In genomic region chr20:49136817-49137571, GRCh38 we compare ENCODE assay signal across 1 cellular context.
TF ChIP-seq lines count a peak whose summit lies in the region.

No MANE protein-coding gene starts in this region.

TF ChIP-seq in HepG2, 621 proteins besides CTCF, POLR2A, EP300 and RAD21 (continued from another document and continues in another):
- TF ChIP-seq ZNF280B (CRISPR knock-in tag; IDR thresholded peaks at IDR 0.05; ENCODE audit: borderline replicate concordance) (0 out of 2 replicates have a peak, but pooled peaks have one; percentile 29), HNRNPH1 (optimal IDR thresholded peaks at IDR 0.05; ENCODE audit: low read depth, low read length) (no peak), ZNF782 (CRISPR knock-in tag; IDR thresholded peaks at IDR 0.05; ENCODE audit: borderline replicate concordance) (no peak), CBX5 (CRISPR knock-in tag; IDR thresholded peaks at IDR 0.05; ENCODE audit: borderline replicate concordance) (no peak), ZNF644 (CRISPR knock-in tag; IDR thresholded peaks at IDR 0.05; ENCODE audit: low read depth) (no peak), SP1 (IDR thresholded peaks at IDR 0.05) (no peak), SP1 (CRISPR knock-in tag; IDR thresholded peaks at IDR 0.05) (no peak), ZNF691 (CRISPR knock-in tag; IDR thresholded peaks at IDR 0.05; ENCODE audit: borderline replicate concordance, low read depth) (no peak), RXRA (CRISPR knock-in tag; IDR thresholded peaks at IDR 0.05) (0 out of 2 replicates have a peak, but pooled peaks have one; percentile 25), POGZ (CRISPR knock-in tag; IDR thresholded peaks at IDR 0.05) (peak; percentile 86), ZNF607 (CRISPR knock-in tag; IDR thresholded peaks at IDR 0.05; ENCODE audit: borderline replicate concordance) (peak; percentile 57; the same call in 1 of the 2 replicates), TEAD2 (CRISPR knock-in tag; IDR thresholded peaks at IDR 0.05) (no peak), ARID3A (IDR thresholded peaks at IDR 0.05; ENCODE audit: low read depth, low read length) (no peak), ZNF234 (CRISPR knock-in tag; conservative IDR thresholded peaks at IDR 0.05) (no peak), JARID2 (CRISPR knock-in tag; IDR thresholded peaks at IDR 0.05; ENCODE audit: insufficient replicate concordance) (no peak), NR2F1 (CRISPR knock-in tag; IDR thresholded peaks at IDR 0.05) (peak in 1 of 2 experiments; percentile 48; a peak in 2 of 4 replicates), RARA (CRISPR knock-in tag; IDR thresholded peaks at IDR 0.05) (peak; percentile 58), RFX1 (IDR thresholded peaks at IDR 0.05) (no peak), GABPA (IDR thresholded peaks at IDR 0.05; ENCODE audit: low read depth, low read length) (no peak), GABPA (CRISPR knock-in tag; IDR thresholded peaks at IDR 0.05; ENCODE audit: low read depth) (no peak), POLR2G (IDR thresholded peaks at IDR 0.05; ENCODE audit: low read depth, low read length) (no peak), ERF (CRISPR knock-in tag; IDR thresholded peaks at IDR 0.05) (no peak), ZNF788 (CRISPR knock-in tag; IDR thresholded peaks at IDR 0.05; ENCODE audit: borderline replicate concordance) (no peak), MAZ (IDR thresholded peaks at IDR 0.05; ENCODE audit: borderline replicate concordance, low read depth, low read length) (no peak), MAZ (CRISPR knock-in tag; IDR thresholded peaks at IDR 0.05; ENCODE audit: low read depth) (no peak), ZNF230 (CRISPR knock-in tag; IDR thresholded peaks at IDR 0.05) (no peak), KDM3A (CRISPR knock-in tag; IDR thresholded peaks at IDR 0.05; ENCODE audit: low read depth) (0 out of 2 replicates have a peak, but pooled peaks have one; percentile 22), SMYD3 (CRISPR knock-in tag; IDR thresholded peaks at IDR 0.05) (0 out of 2 replicates have a peak, but pooled peaks have one; percentile 27), IKZF5 (CRISPR knock-in tag; IDR thresholded peaks at IDR 0.05) (0 out of 2 replicates have a peak, but pooled peaks have one; percentile 30), ZSCAN30 (CRISPR knock-in tag; IDR thresholded peaks at IDR 0.05) (no peak), ZBTB40 (IDR thresholded peaks at IDR 0.05) (no peak), ZBTB40 (CRISPR knock-in tag; IDR thresholded peaks at IDR 0.05) (0 out of 2 replicates have a peak, but pooled peaks have one; percentile 32), ZNF724P (CRISPR knock-in tag; IDR thresholded peaks at IDR 0.05; ENCODE audit: borderline replicate concordance) (no peak), ZBTB4 (CRISPR knock-in tag; IDR thresholded peaks at IDR 0.05; ENCODE audit: borderline replicate concordance) (peak; percentile 95; the same call in 1 of the 2 replicates), FOXM1 (CRISPR knock-in tag; IDR thresholded peaks at IDR 0.05) (no peak), ZNF777 (CRISPR knock-in tag; IDR thresholded peaks at IDR 0.05) (no peak), GATAD2A (CRISPR knock-in tag; IDR thresholded peaks at IDR 0.05) (no peak), ZNF24 (IDR thresholded peaks at IDR 0.05) (no peak), HCFC1 (IDR thresholded peaks at IDR 0.05; ENCODE audit: low read depth, low read length) (no peak), ZKSCAN5 (CRISPR knock-in tag; IDR thresholded peaks at IDR 0.05) (no peak), ZSCAN5A (CRISPR knock-in tag; IDR thresholded peaks at IDR 0.05; ENCODE audit: borderline replicate concordance) (no peak), ZNF501 (CRISPR knock-in tag; IDR thresholded peaks at IDR 0.05) (peak; percentile 43), SALL1 (CRISPR knock-in tag; IDR thresholded peaks at IDR 0.05) (peak; percentile 80), NRL (CRISPR knock-in tag; IDR thresholded peaks at IDR 0.05; ENCODE audit: borderline replicate concordance) (no peak), PLSCR1 (CRISPR knock-in tag; IDR thresholded peaks at IDR 0.05; ENCODE audit: borderline replicate concordance) (no peak)
